1 cellular context compared by ENCODE assay signal in genomic region chr20:47610945-47611250, GRCh38.
TF ChIP-seq lines count a peak whose summit lies in the region.

No MANE protein-coding gene starts in this region.

TF ChIP-seq in GM12878, 131 proteins besides CTCF, POLR2A, EP300 and RAD21 (continued from another document):
- no peak for TF ChIP-seq PBX3 (IDR thresholded peaks at IDR 0.05; ENCODE audit: insufficient replicate concordance, low read depth, low read length)
- no peak for TF ChIP-seq CBX3 (IDR thresholded peaks at IDR 0.05; ENCODE audit: borderline replicate concordance, low read depth)
- TF ChIP-seq POU2F2 (IDR thresholded peaks at IDR 0.05; ENCODE audit: borderline replicate concordance, low read depth, low read length), result no peak
- TF ChIP-seq STAT3 (IDR thresholded peaks at IDR 0.05; ENCODE audit: low read depth, low read length), result no peak
- no peak for TF ChIP-seq PKNOX1 (IDR thresholded peaks at IDR 0.05)
- TF ChIP-seq, protein P1, sequence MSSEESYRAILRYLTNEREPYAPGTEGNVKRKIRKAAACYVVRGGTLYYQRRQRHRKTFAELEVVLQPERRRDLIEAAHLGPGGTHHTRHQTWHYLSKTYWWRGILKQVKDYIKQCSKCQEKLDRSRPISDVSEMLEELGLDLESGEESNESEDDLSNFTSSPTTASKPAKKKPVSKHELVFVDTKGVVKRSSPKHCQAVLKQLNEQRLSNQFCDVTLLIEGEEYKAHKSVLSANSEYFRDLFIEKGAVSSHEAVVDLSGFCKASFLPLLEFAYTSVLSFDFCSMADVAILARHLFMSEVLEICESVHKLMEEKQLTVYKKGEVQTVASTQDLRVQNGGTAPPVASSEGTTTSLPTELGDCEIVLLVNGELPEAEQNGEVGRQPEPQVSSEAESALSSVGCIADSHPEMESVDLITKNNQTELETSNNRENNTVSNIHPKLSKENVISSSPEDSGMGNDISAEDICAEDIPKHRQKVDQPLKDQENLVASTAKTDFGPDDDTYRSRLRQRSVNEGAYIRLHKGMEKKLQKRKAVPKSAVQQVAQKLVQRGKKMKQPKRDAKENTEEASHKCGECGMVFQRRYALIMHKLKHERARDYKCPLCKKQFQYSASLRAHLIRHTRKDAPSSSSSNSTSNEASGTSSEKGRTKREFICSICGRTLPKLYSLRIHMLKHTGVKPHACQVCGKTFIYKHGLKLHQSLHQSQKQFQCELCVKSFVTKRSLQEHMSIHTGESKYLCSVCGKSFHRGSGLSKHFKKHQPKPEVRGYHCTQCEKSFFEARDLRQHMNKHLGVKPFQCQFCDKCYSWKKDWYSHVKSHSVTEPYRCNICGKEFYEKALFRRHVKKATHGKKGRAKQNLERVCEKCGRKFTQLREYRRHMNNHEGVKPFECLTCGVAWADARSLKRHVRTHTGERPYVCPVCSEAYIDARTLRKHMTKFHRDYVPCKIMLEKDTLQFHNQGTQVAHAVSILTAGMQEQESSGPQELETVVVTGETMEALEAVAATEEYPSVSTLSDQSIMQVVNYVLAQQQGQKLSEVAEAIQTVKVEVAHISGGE (CRISPR knock-in tag; IDR thresholded peaks at IDR 0.05), result no peak
- TF ChIP-seq CEBPB (IDR thresholded peaks at IDR 0.05; ENCODE audit: borderline replicate concordance in 1 of 2, low read depth in 2 of 2, low read length in 2 of 2), result no peak
